ENCODE assay signal across 8 cellular contexts in genomic region chr1:203861379-203862184, GRCh38. TPM values are rescaled to one million over a fixed set of nuclear protein-coding genes. Genes with fewer than 3 reads are reported as not detected.
DNase-seq lines count a peak whose midpoint lies in the region; ATAC-seq and TF ChIP-seq lines count a peak whose summit lies in the region.

Gene SNRPE (plus strand): TSS chr1:203861599. CDS start chr1:203861660, 61 bp downstream.

- CTCF ChIA-PET in activated CD4-positive, alpha-beta T cell treated with anti-CD3 and anti-CD28 coated beads, Interleukin-2, amount 10 ng/mL, durations not matched to agents 7 days and 5 days (lab: Charles Lee) = interaction anchor here (1.1 to 4.2 kb wide), 5 partner anchors 8 to 293 kb away, joined by 4 to 29 read pairs (median 4); no protein-coding TSS in a partner anchor

- peak within 1 kb of the TSS; percentile 95 to 100 for H3K4me3 Mint-ChIP-seq in CD14-positive monocyte
- H3K4me3 Mint-ChIP-seq in activated CD4-positive, alpha-beta T cell treated with anti-CD3 and anti-CD28 coated beads, Interleukin-2, amount 10 ng/mL, durations not matched to agents 7 days and 5 days = peak within 1 kb of the TSS; percentile 98

- DNase-seq in CD14-positive monocyte (ENCODE audit: low spot score) = peak; percentile 97
- peak; percentile 99 for DNase-seq in NCI-H69 (lab: John Stamatoyannopoulos, UW)
- peak; percentile 97 for DNase-seq in activated CD4-positive, alpha-beta T cell treated with anti-CD3 and anti-CD28 coated beads, Interleukin-2, amount 10 ng/mL, durations not matched to agents 7 days and 5 days
- DNase-seq in dedifferentiated amniotic fluid mesenchymal stem cell (ENCODE audit: extremely low spot score) = peak; percentile 98
- peak; percentile 97 for DNase-seq in left lobe of liver (ENCODE audit: low spot score)
- DNase-seq in stimulated activated CD4-positive, alpha-beta T cell treated with anti-CD3 and anti-CD28 coated beads, Interleukin-2, amount 100 ng/mL, for 4 hours (ENCODE audit: low read depth) = peak; percentile 93

- peak; percentile 89 for TF ChIP-seq CTCF in CD14-positive monocyte (IDR thresholded peaks at IDR 0.05)

- POLR2A ChIA-PET in activated CD4-positive, alpha-beta T cell treated with anti-CD3 and anti-CD28 coated beads, Interleukin-2, amount 10 ng/mL, durations not matched to agents 7 days and 5 days (lab: Charles Lee) = no interaction called here

- intact Hi-C loops in CD14-positive monocyte (cut with micrococcal nuclease) = loop anchor here (2.0 to 5.0 kb wide), 2 partner anchors 266 to 267 kb away; no protein-coding TSS in a partner anchor

- no peaks in the 10 kb centered on the region for H3K9me3 Mint-ChIP-seq in CD14-positive monocyte
- H3K9me3 Mint-ChIP-seq in activated CD4-positive, alpha-beta T cell treated with anti-CD3 and anti-CD28 coated beads, Interleukin-2, amount 10 ng/mL, durations not matched to agents 7 days and 5 days = no peaks in the 10 kb centered on the region

- peaks cover 14% of the 10 kb centered on the region for H3K4me1 Mint-ChIP-seq in CD14-positive monocyte
- H3K4me1 Mint-ChIP-seq in activated CD4-positive, alpha-beta T cell treated with anti-CD3 and anti-CD28 coated beads, Interleukin-2, amount 10 ng/mL, durations not matched to agents 7 days and 5 days = peaks cover 28% of the 10 kb centered on the region

- H3K36me3 Mint-ChIP-seq in CD14-positive monocyte = peaks cover 31 to 35% of the 10 kb centered on the region in 2 donors
- H3K36me3 Mint-ChIP-seq in activated CD4-positive, alpha-beta T cell treated with anti-CD3 and anti-CD28 coated beads, Interleukin-2, amount 10 ng/mL, durations not matched to agents 7 days and 5 days (ENCODE audit: low read depth) = peaks cover 25% of the 10 kb centered on the region

- H3K27me3 Mint-ChIP-seq in CD14-positive monocyte (ENCODE audit: low read depth in 3 of 3) = peaks cover 0 to 5% (median 0%) of the 10 kb centered on the region in 3 donors
- H3K27me3 Mint-ChIP-seq in activated CD4-positive, alpha-beta T cell treated with anti-CD3 and anti-CD28 coated beads, Interleukin-2, amount 10 ng/mL, durations not matched to agents 7 days and 5 days = no peaks in the 10 kb centered on the region

- H3K27ac Mint-ChIP-seq in CD14-positive monocyte = peak within 1 kb of the TSS; percentile 95 to 97 (median 96)
- H3K27ac Mint-ChIP-seq in activated CD4-positive, alpha-beta T cell treated with anti-CD3 and anti-CD28 coated beads, Interleukin-2, amount 10 ng/mL, durations not matched to agents 7 days and 5 days = peak within 1 kb of the TSS; percentile 97

- ATAC-seq in GM19351 (IDR thresholded peaks at IDR 0.05; ENCODE audit: unreplicated experiment) (peak; percentile 97), HG03521 (IDR thresholded peaks at IDR 0.05; ENCODE audit: unreplicated experiment) (peak; percentile 96), left lobe of liver (peak; percentile 95)

RNA-seq across cellular contexts. Expression of gene SNRPE, which starts in this region (rescaled TPM):
- polyA plus RNA-seq in CD14-positive monocyte = 100 to 1,000 TPM; 162 to 198 TPM
- 100 to 1,000 TPM; 153 to 187 TPM for total RNA-seq in activated CD4-positive, alpha-beta T cell treated with anti-CD3 and anti-CD28 coated beads, Interleukin-2, amount 10 ng/mL, durations not matched to agents 7 days and 5 days
- 27.7 TPM for total RNA-seq in left lobe of liver

Comparison
In these comparisons a context has a peak if more than half of its experiments do, and no peak if none do; other contexts are left out.
1. Peak in every context shown above with its lines: DNase-seq and ATAC-seq.